Comparison of ENCODE assay signal across 15 cellular contexts in the genomic region with DNA sequence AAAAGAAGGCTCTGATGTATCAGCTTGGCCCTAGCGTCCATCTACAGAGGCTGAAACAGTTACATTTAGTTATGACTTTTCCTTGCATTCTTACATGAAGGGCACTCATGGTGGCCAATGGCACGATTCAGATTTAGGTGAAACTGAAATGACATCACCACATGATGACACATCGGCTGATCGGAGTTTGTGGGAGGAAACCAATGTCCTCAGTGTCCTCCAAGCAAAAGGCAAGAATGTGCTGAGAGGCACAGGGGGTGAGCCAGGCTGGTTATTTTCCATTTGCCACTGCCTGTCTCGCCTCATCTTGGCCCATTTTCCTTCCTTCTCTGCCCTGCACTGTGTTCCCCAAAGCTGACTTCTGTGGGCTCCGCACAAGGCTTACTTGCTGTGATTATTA. TPM values are rescaled to one million over a fixed set of nuclear protein-coding genes. Genes with fewer than 3 reads are reported as not detected.
DNase-seq lines count a peak whose midpoint lies in the region; ATAC-seq and TF ChIP-seq lines count a peak whose summit lies in the region.
"Had no signal": no experiment of that assay in that cellular context is flagged by ENCODE, and none has a peak within 500 bp of the region (broad histone marks: within the 10 kb centered on the region; RNA-seq: fewer than 3 reads in every experiment).

No MANE protein-coding gene starts in this region.

- peak; percentile 19 to 35 for DNase-seq in stimulated activated CD4-positive, alpha-beta T cell treated with anti-CD3 and anti-CD28 coated beads, Interleukin-15, amount 100 ng/mL, for 48 hours (ENCODE audit: low read depth in 2 of 2)
- no peak for DNase-seq in stimulated activated CD4-positive, alpha-beta T cell treated with anti-CD3 and anti-CD28 coated beads, Interleukin-4, amount 100 ng/mL, for 4 hours
- peak; percentile 60 for DNase-seq in activated CD4-positive, alpha-beta memory T cell treated with anti-CD3 and anti-CD28 coated beads for 36 hours
- DNase-seq in fibroblast of pulmonary artery (ENCODE audit: low read depth) = peak; percentile 39
- peak; percentile 7 for DNase-seq in stromal cell of bone marrow (ENCODE audit: low read depth)
- DNase-seq in NCI-H748 treated with DMSO at 0.1 percent for 48 hours (lab: John Stamatoyannopoulos, UW) = no peak
- DNase-seq in NAMALWA (ENCODE audit: low spot score) = no peak
- DNase-seq: activated effector memory CD4-positive, alpha-beta T cell treated with Interleukin-2 at 50 U/mL for 16 hours; heart left ventricle; left cardiac atrium; NCI-H2171; psoas muscle had no signal

- no peak for TF ChIP-seq CTCF in fibroblast of pulmonary artery (IDR thresholded peaks at IDR 0.05; ENCODE audit: low read length, missing control alignments)

- CTCF ChIA-PET in activated CD4-positive, alpha-beta memory T cell treated with anti-CD3 and anti-CD28 coated beads for 36 hours (lab: Charles Lee) = no interaction called here

- no peak for ATAC-seq in GM19397 (IDR thresholded peaks at IDR 0.05; ENCODE audit: unreplicated experiment)

- intact Hi-C loops in activated CD4-positive, alpha-beta memory T cell treated with anti-CD3 and anti-CD28 coated beads for 36 hours (cut with micrococcal nuclease) = no loop called here

- no peak overlapping the region for H3K4me3 Mint-ChIP-seq in activated CD4-positive, alpha-beta memory T cell treated with anti-CD3 and anti-CD28 coated beads for 36 hours
- H3K4me3 Mint-ChIP-seq: central memory CD8-positive, alpha-beta T cell had no signal

- peaks cover 25% of the 10 kb centered on the region for H3K36me3 Mint-ChIP-seq in activated CD4-positive, alpha-beta memory T cell treated with anti-CD3 and anti-CD28 coated beads for 36 hours

- peak overlapping the region; percentile 18 for H3K27ac Mint-ChIP-seq in activated CD4-positive, alpha-beta memory T cell treated with anti-CD3 and anti-CD28 coated beads for 36 hours

- peaks cover 36% of the 10 kb centered on the region for H3K4me1 Mint-ChIP-seq in activated CD4-positive, alpha-beta memory T cell treated with anti-CD3 and anti-CD28 coated beads for 36 hours (ENCODE audit: low read depth)

- no peaks in the 10 kb centered on the region for H3K9me3 Mint-ChIP-seq in activated CD4-positive, alpha-beta memory T cell treated with anti-CD3 and anti-CD28 coated beads for 36 hours
- H3K9me3 Mint-ChIP-seq: central memory CD8-positive, alpha-beta T cell had no signal

- POLR2A ChIA-PET in activated CD4-positive, alpha-beta memory T cell treated with anti-CD3 and anti-CD28 coated beads for 36 hours (lab: Charles Lee) = no interaction called here

- no peak overlapping the region for H3K4me3 ChIP-seq in fibroblast of pulmonary artery (replicated peaks; ENCODE audit: low read depth, low read length)
- H3K4me3 ChIP-seq: BLaER1 treated with 17β-estradiol and CSF1 and Interleukin-3, amounts not matched to agents 10 nM and 100 nM; heart left ventricle; psoas muscle had no signal

- no peaks in the 10 kb centered on the region for H3K27me3 Mint-ChIP-seq in activated CD4-positive, alpha-beta memory T cell treated with anti-CD3 and anti-CD28 coated beads for 36 hours
- H3K27me3 Mint-ChIP-seq: central memory CD8-positive, alpha-beta T cell had no signal

RNA-seq across cellular contexts. Expression of a gene that starts 34.4 kb away (rescaled TPM):
- total RNA-seq in activated CD4-positive, alpha-beta memory T cell treated with anti-CD3 and anti-CD28 coated beads for 36 hours = 10 to 100 TPM; 10.8 to 11.7 TPM

RNA-seq across cellular contexts. Expression of a gene that starts 37.7 kb away (rescaled TPM):
- 10 to 100 TPM; 41.7 to 48.1 TPM for total RNA-seq in activated CD4-positive, alpha-beta memory T cell treated with anti-CD3 and anti-CD28 coated beads for 36 hours

Comparison
In these comparisons a context has a peak if more than half of its experiments do, and no peak if none do; other contexts are left out.
1. DNase-seq: peak in stimulated activated CD4-positive, alpha-beta T cell treated with anti-CD3 and anti-CD28 coated beads, Interleukin-15, amount 100 ng/mL, for 48 hours (2 of 2), activated CD4-positive, alpha-beta memory T cell treated with anti-CD3 and anti-CD28 coated beads for 36 hours (single experiment), fibroblast of pulmonary artery (single experiment) and stromal cell of bone marrow (single experiment); none in stimulated activated CD4-positive, alpha-beta T cell treated with anti-CD3 and anti-CD28 coated beads, Interleukin-4, amount 100 ng/mL, for 4 hours (0 of 2), NCI-H748 treated with DMSO at 0.1 percent for 48 hours (single experiment) and NAMALWA (single experiment).